1 cellular context compared by ENCODE assay signal in the genomic region with DNA sequence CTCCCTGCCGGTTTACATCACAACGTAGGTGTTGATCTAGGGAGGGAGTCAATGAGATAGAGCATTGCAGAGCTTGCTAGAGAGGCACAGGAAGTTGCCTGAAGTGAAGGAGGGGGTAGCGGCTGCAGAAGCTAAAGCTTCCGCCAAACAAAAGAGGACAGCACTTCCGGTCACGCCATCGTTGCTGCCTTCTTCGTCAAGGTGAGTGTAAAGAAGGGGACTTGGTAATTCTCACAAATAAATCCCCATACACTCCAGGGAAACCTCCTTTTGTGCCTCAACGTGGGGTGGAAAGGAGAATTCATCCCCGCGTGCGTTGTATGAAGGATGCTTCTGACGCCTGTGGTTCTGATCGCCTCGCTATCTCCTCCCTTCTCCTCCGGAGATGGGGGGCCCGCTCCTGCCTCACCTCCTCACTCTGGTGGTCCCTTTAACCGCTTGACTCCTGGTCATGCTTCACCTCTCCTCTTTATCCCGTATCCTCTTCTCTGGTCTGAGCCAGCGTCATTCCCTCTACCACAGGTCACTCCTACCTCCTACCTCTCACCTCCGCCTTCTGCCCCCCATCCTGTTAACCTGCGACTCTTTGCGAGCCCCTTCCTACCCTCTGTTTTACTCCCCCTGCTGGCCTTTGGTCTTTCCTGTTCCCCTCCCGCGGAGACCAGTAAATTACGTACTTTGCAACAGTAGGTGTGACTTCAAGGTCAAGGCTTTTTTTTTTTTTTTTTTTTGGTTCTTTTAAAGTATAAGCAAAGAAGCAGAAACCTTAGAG.
TF ChIP-seq lines count a peak whose summit lies in the region.

No MANE protein-coding gene starts in this region.

TF ChIP-seq in GM12878, 131 proteins besides CTCF, POLR2A, EP300 and RAD21 (continued from another document):
- TF ChIP-seq, protein P1, sequence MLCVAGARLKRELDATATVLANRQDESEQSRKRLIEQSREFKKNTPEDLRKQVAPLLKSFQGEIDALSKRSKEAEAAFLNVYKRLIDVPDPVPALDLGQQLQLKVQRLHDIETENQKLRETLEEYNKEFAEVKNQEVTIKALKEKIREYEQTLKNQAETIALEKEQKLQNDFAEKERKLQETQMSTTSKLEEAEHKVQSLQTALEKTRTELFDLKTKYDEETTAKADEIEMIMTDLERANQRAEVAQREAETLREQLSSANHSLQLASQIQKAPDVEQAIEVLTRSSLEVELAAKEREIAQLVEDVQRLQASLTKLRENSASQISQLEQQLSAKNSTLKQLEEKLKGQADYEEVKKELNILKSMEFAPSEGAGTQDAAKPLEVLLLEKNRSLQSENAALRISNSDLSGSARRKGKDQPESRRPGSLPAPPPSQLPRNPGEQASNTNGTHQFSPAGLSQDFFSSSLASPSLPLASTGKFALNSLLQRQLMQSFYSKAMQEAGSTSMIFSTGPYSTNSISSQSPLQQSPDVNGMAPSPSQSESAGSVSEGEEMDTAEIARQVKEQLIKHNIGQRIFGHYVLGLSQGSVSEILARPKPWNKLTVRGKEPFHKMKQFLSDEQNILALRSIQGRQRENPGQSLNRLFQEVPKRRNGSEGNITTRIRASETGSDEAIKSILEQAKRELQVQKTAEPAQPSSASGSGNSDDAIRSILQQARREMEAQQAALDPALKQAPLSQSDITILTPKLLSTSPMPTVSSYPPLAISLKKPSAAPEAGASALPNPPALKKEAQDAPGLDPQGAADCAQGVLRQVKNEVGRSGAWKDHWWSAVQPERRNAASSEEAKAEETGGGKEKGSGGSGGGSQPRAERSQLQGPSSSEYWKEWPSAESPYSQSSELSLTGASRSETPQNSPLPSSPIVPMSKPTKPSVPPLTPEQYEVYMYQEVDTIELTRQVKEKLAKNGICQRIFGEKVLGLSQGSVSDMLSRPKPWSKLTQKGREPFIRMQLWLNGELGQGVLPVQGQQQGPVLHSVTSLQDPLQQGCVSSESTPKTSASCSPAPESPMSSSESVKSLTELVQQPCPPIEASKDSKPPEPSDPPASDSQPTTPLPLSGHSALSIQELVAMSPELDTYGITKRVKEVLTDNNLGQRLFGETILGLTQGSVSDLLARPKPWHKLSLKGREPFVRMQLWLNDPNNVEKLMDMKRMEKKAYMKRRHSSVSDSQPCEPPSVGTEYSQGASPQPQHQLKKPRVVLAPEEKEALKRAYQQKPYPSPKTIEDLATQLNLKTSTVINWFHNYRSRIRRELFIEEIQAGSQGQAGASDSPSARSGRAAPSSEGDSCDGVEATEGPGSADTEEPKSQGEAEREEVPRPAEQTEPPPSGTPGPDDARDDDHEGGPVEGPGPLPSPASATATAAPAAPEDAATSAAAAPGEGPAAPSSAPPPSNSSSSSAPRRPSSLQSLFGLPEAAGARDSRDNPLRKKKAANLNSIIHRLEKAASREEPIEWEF (IDR thresholded peaks at IDR 0.05; ENCODE audit: insufficient replicate concordance, low read depth, low read length) = no peak
- TF ChIP-seq MEF2A (IDR thresholded peaks at IDR 0.05; ENCODE audit: insufficient read depth, low read depth, low read length) (no peak), ZNF217 (IDR thresholded peaks at IDR 0.05) (no peak), CREM (IDR thresholded peaks at IDR 0.05; ENCODE audit: low read depth) (no peak), TAF1 (IDR thresholded peaks at IDR 0.05; ENCODE audit: borderline replicate concordance, low read depth, low read length) (0 out of 2 replicates have a peak, but pooled peaks have one; percentile 63), ZNF24 (IDR thresholded peaks at IDR 0.05) (no peak), SIX5 (IDR thresholded peaks at IDR 0.05; ENCODE audit: low read depth, low read length, severe bottlenecking) (no peak), JUNB (IDR thresholded peaks at IDR 0.05) (no peak), GABPA (IDR thresholded peaks at IDR 0.05; ENCODE audit: low read depth) (peak; percentile 85), RBBP5 (conservative IDR thresholded peaks at IDR 0.05) (no peak), WRNIP1 (IDR thresholded peaks at IDR 0.05; ENCODE audit: borderline replicate concordance, low read depth, low read length) (no peak), MEF2B (IDR thresholded peaks at IDR 0.05; ENCODE audit: partially characterized antibody, poor library complexity, severe bottlenecking) (no peak), IKZF2 (IDR thresholded peaks at IDR 0.05) (no peak), IKZF1 (conservative IDR thresholded peaks at IDR 0.05) (peak; percentile 38; the same call in 1 of the 2 replicates)
- TF ChIP-seq, protein P2, sequence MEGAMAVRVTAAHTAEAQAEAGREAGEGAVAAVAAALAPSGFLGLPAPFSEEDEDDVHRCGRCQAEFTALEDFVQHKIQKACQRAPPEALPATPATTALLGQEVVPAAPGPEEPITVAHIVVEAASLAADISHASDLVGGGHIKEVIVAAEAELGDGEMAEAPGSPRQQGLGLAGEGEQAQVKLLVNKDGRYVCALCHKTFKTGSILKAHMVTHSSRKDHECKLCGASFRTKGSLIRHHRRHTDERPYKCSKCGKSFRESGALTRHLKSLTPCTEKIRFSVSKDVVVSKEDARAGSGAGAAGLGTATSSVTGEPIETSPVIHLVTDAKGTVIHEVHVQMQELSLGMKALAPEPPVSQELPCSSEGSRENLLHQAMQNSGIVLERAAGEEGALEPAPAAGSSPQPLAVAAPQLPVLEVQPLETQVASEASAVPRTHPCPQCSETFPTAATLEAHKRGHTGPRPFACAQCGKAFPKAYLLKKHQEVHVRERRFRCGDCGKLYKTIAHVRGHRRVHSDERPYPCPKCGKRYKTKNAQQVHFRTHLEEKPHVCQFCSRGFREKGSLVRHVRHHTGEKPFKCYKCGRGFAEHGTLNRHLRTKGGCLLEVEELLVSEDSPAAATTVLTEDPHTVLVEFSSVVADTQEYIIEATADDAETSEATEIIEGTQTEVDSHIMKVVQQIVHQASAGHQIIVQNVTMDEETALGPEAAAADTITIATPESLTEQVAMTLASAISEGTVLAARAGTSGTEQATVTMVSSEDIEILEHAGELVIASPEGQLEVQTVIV (IDR thresholded peaks at IDR 0.05; ENCODE audit: borderline replicate concordance, partially characterized antibody) = no peak
- TF ChIP-seq, protein P3, sequence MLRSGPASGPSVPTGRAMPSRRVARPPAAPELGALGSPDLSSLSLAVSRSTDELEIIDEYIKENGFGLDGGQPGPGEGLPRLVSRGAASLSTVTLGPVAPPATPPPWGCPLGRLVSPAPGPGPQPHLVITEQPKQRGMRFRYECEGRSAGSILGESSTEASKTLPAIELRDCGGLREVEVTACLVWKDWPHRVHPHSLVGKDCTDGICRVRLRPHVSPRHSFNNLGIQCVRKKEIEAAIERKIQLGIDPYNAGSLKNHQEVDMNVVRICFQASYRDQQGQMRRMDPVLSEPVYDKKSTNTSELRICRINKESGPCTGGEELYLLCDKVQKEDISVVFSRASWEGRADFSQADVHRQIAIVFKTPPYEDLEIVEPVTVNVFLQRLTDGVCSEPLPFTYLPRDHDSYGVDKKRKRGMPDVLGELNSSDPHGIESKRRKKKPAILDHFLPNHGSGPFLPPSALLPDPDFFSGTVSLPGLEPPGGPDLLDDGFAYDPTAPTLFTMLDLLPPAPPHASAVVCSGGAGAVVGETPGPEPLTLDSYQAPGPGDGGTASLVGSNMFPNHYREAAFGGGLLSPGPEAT (IDR thresholded peaks at IDR 0.05; ENCODE audit: low read depth) = no peak
- TF ChIP-seq, protein P4, sequence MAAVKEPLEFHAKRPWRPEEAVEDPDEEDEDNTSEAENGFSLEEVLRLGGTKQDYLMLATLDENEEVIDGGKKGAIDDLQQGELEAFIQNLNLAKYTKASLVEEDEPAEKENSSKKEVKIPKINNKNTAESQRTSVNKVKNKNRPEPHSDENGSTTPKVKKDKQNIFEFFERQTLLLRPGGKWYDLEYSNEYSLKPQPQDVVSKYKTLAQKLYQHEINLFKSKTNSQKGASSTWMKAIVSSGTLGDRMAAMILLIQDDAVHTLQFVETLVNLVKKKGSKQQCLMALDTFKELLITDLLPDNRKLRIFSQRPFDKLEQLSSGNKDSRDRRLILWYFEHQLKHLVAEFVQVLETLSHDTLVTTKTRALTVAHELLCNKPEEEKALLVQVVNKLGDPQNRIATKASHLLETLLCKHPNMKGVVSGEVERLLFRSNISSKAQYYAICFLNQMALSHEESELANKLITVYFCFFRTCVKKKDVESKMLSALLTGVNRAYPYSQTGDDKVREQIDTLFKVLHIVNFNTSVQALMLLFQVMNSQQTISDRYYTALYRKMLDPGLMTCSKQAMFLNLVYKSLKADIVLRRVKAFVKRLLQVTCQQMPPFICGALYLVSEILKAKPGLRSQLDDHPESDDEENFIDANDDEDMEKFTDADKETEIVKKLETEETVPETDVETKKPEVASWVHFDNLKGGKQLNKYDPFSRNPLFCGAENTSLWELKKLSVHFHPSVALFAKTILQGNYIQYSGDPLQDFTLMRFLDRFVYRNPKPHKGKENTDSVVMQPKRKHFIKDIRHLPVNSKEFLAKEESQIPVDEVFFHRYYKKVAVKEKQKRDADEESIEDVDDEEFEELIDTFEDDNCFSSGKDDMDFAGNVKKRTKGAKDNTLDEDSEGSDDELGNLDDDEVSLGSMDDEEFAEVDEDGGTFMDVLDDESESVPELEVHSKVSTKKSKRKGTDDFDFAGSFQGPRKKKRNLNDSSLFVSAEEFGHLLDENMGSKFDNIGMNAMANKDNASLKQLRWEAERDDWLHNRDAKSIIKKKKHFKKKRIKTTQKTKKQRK (IDR thresholded peaks at IDR 0.05; ENCODE audit: low read depth, low read length) = no peak
- TF ChIP-seq, protein P5, sequence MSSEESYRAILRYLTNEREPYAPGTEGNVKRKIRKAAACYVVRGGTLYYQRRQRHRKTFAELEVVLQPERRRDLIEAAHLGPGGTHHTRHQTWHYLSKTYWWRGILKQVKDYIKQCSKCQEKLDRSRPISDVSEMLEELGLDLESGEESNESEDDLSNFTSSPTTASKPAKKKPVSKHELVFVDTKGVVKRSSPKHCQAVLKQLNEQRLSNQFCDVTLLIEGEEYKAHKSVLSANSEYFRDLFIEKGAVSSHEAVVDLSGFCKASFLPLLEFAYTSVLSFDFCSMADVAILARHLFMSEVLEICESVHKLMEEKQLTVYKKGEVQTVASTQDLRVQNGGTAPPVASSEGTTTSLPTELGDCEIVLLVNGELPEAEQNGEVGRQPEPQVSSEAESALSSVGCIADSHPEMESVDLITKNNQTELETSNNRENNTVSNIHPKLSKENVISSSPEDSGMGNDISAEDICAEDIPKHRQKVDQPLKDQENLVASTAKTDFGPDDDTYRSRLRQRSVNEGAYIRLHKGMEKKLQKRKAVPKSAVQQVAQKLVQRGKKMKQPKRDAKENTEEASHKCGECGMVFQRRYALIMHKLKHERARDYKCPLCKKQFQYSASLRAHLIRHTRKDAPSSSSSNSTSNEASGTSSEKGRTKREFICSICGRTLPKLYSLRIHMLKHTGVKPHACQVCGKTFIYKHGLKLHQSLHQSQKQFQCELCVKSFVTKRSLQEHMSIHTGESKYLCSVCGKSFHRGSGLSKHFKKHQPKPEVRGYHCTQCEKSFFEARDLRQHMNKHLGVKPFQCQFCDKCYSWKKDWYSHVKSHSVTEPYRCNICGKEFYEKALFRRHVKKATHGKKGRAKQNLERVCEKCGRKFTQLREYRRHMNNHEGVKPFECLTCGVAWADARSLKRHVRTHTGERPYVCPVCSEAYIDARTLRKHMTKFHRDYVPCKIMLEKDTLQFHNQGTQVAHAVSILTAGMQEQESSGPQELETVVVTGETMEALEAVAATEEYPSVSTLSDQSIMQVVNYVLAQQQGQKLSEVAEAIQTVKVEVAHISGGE (CRISPR knock-in tag; IDR thresholded peaks at IDR 0.05) = no peak
TF ChIP-seq in GM12878: peak in this region for 16.
